ENCODE assay signal across 9 cellular contexts in genomic region chr2:119233326-119234020, GRCh38. TPM values are rescaled to one million over a fixed set of nuclear protein-coding genes. Genes with fewer than 3 reads are reported as not detected.
DNase-seq lines count a peak whose midpoint lies in the region; ATAC-seq, FAIRE-seq and TF ChIP-seq lines count a peak whose summit lies in the region.
"Had no signal": no experiment of that assay in that cellular context is flagged by ENCODE, and none has a peak within 500 bp of the region (broad histone marks: within the 10 kb centered on the region; RNA-seq: fewer than 3 reads in every experiment).

No MANE protein-coding gene starts in this region.

- H3K9me3 Mint-ChIP-seq in neural progenitor cell: no peaks in the 10 kb centered on the region

- no peaks in the 10 kb centered on the region for H3K36me3 ChIP-seq in OCI-LY3 (replicated peaks; ENCODE audit: low read depth, low read length)
- H3K36me3 ChIP-seq in neural progenitor cell: no peaks in the 10 kb centered on the region
- no peaks in the 10 kb centered on the region for H3K36me3 ChIP-seq in heart right ventricle
- H3K36me3 ChIP-seq: SJCRH30 had no signal

- intact Hi-C loops in heart right ventricle (cut with DNase I): no loop called here

- peaks cover 57% of the 10 kb centered on the region for H4K20me1 ChIP-seq in OCI-LY3 (ENCODE audit: insufficient read depth, low read length)
- H4K20me1 ChIP-seq in neural progenitor cell (ENCODE audit: low read depth): peaks cover 14% of the 10 kb centered on the region

- TF ChIP-seq CTCF in OCI-LY3 (IDR thresholded peaks at IDR 0.05; ENCODE audit: low read depth, low read length) (no peak), neural progenitor cell (IDR thresholded peaks at IDR 0.05) (no peak), heart right ventricle (IDR thresholded peaks at IDR 0.05) (no peak)

- WGBS in heart right ventricle, 2 donors: 93 to 97% methylated on average over 7 of the region's 7 CpGs

- H3F3A ChIP-seq in neural progenitor cell (ENCODE audit: low read depth): peaks cover 19% of the 10 kb centered on the region

- H3K9me3 ChIP-seq in OCI-LY3 (ENCODE audit: insufficient read depth, low read length) (no peaks in the 10 kb centered on the region), neural progenitor cell (ENCODE audit: low read depth) (no peaks in the 10 kb centered on the region), heart right ventricle (no peaks in the 10 kb centered on the region)
- H3K9me3 ChIP-seq: SJCRH30 had no signal

- H3K79me2 ChIP-seq in OCI-LY3 (ENCODE audit: low read length): peaks cover 14% of the 10 kb centered on the region; the same call in 1 of the 2 replicates
- no peaks in the 10 kb centered on the region for H3K79me2 ChIP-seq in neural progenitor cell (ENCODE audit: low read depth)

- H3K9ac ChIP-seq in OCI-LY3 (ENCODE audit: low read length) (no peak overlapping the region), neural progenitor cell (no peak overlapping the region)

- H3K4me3 ChIP-seq in OCI-LY3 (ENCODE audit: low read length) (peak overlapping the region; percentile 67; the same call in 1 of the 2 replicates), neural progenitor cell (no peak overlapping the region), heart right ventricle (no peak overlapping the region)
- H3K4me3 ChIP-seq: SJCRH30 had no signal

- no peaks in the 10 kb centered on the region for H3K36me3 Mint-ChIP-seq in neural progenitor cell

- peak; percentile 52 for ATAC-seq in GM18858 (IDR thresholded peaks at IDR 0.05; ENCODE audit: unreplicated experiment)
- peak; percentile 58 for ATAC-seq in HG02759 (IDR thresholded peaks at IDR 0.05; ENCODE audit: unreplicated experiment)
- ATAC-seq in heart right ventricle: no peak

- no peak for FAIRE-seq in GM19239 (lab: Jason Lieb, UNC)

- peak overlapping the region; percentile 97 for H3K4me2 ChIP-seq in OCI-LY3 (ENCODE audit: low read length)
- peak overlapping the region; percentile 39 for H3K4me2 ChIP-seq in neural progenitor cell

- H2AFZ ChIP-seq in OCI-LY3 (ENCODE audit: low read depth, low read length) (no peak overlapping the region), neural progenitor cell (replicated peaks) (no peak overlapping the region)

- H3K27ac ChIP-seq in OCI-LY3 (ENCODE audit: low read length) (no peak overlapping the region), neural progenitor cell (no peak overlapping the region), heart right ventricle (no peak overlapping the region)
- H3K27ac ChIP-seq: SJCRH30 had no signal

- H3K27ac Mint-ChIP-seq in neural progenitor cell: no peak overlapping the region

- H3K27me3 ChIP-seq in OCI-LY3 (ENCODE audit: low read depth, low read length) (no peaks in the 10 kb centered on the region), neural progenitor cell (no peaks in the 10 kb centered on the region), heart right ventricle (no peaks in the 10 kb centered on the region)
- H3K27me3 ChIP-seq: SJCRH30 had no signal

- peaks cover 25% of the 10 kb centered on the region for H3K4me1 Mint-ChIP-seq in neural progenitor cell

- peaks cover 13% of the 10 kb centered on the region for H3K27me3 Mint-ChIP-seq in neural progenitor cell (ENCODE audit: insufficient read depth, low read depth)

- peaks cover 49% of the 10 kb centered on the region for H3K4me1 ChIP-seq in OCI-LY3 (ENCODE audit: low read length)
- peaks cover 27% of the 10 kb centered on the region for H3K4me1 ChIP-seq in neural progenitor cell
- peaks cover 0 to 3% (median 0%) of the 10 kb centered on the region in 9 donors for H3K4me1 ChIP-seq in heart right ventricle

- DNase-seq in neural progenitor cell (ENCODE audit: low spot score): no peak
- no peak for DNase-seq in COLO829 (ENCODE audit: low spot score)
- no peak for DNase-seq in mesenteric fat pad (ENCODE audit: low spot score)
- no peak for DNase-seq in heart right ventricle
- DNase-seq in GM19239 (ENCODE audit: insufficient read length, low spot score): no peak
- DNase-seq: SJCRH30 had no signal

- no peak overlapping the region for H3K4me3 Mint-ChIP-seq in neural progenitor cell

RNA-seq across cellular contexts. Expression of gene STEAP3, which starts 9.8 kb away (rescaled TPM):
- total RNA-seq in neural progenitor cell (ENCODE audit: low replicate concordance) (0.30 and 1.2 TPM in 2 replicates), mesenteric fat pad (15.2 TPM), heart right ventricle (10 to 100 TPM in 4 of 10 donors, 1 to 10 TPM in 6; 5.0 to 18.2 (median 8.6) TPM)
- 1 to 10 TPM; 5.0 to 5.8 TPM for polyA plus RNA-seq in heart right ventricle

Comparison
In these comparisons a context has a peak if more than half of its experiments do, and no peak if none do; other contexts are left out.
1. ATAC-seq: peak in GM18858 (single experiment) and HG02759 (single experiment); none in heart right ventricle (0 of 8).